10 cellular contexts compared by ENCODE assay signal in genomic region chr15:33309602-33310276, GRCh38. TPM values are rescaled to one million over a fixed set of nuclear protein-coding genes. Genes with fewer than 3 reads are reported as not detected.
A peak's percentile ranks its signal among the peaks of the same experiment; 100 is the strongest.
DNase-seq lines count a peak whose midpoint lies in the region; ATAC-seq and TF ChIP-seq lines count a peak whose summit lies in the region.
"Had no signal": no experiment of that assay in that cellular context is flagged by ENCODE, and none has a peak within 500 bp of the region (broad histone marks: within the 10 kb centered on the region; RNA-seq: fewer than 3 reads in every experiment).

No MANE protein-coding gene starts in this region.

- no peaks in the 10 kb centered on the region for H3K9me3 Mint-ChIP-seq in neural crest cell
- H3K9me3 Mint-ChIP-seq in activated CD4-positive, alpha-beta memory T cell treated with anti-CD3 and anti-CD28 coated beads for 36 hours = no peaks in the 10 kb centered on the region
- H3K9me3 Mint-ChIP-seq: memory B cell had no signal

- H3K4me3 Mint-ChIP-seq in neural crest cell = peak overlapping the region; percentile 81
- no peak overlapping the region for H3K4me3 Mint-ChIP-seq in activated CD4-positive, alpha-beta memory T cell treated with anti-CD3 and anti-CD28 coated beads for 36 hours
- H3K4me3 Mint-ChIP-seq: memory B cell had no signal

- intact Hi-C loops in activated CD4-positive, alpha-beta memory T cell treated with anti-CD3 and anti-CD28 coated beads for 36 hours (cut with micrococcal nuclease) = no loop called here

- H3K27ac Mint-ChIP-seq in neural crest cell (ENCODE audit: unreplicated experiment) = no peak overlapping the region
- H3K27ac Mint-ChIP-seq in activated CD4-positive, alpha-beta memory T cell treated with anti-CD3 and anti-CD28 coated beads for 36 hours = no peak overlapping the region
- H3K27ac Mint-ChIP-seq: memory B cell had no signal

- POLR2A ChIA-PET in activated CD4-positive, alpha-beta memory T cell treated with anti-CD3 and anti-CD28 coated beads for 36 hours (lab: Charles Lee) = no interaction called here

- DNase-seq in GM10266 (ENCODE audit: extremely low spot score) (peak; percentile 58), choroid plexus epithelial cell (ENCODE audit: low read depth) (peak; percentile 5), neural crest cell (ENCODE audit: low read depth, low spot score) (no peak), RKO (ENCODE audit: low spot score) (no peak)
- DNase-seq in activated CD4-positive, alpha-beta T cell treated with anti-CD3 and anti-CD28 coated beads for 48 hours = no peak
- DNase-seq in activated CD4-positive, alpha-beta memory T cell treated with anti-CD3 and anti-CD28 coated beads for 36 hours = no peak
- DNase-seq: activated CD4-positive, alpha-beta T cell treated with anti-CD3 and anti-CD28 coated beads, Interleukin-2, amount 50 U/mL, for 1 hour had no signal

- CTCF ChIA-PET in activated CD4-positive, alpha-beta memory T cell treated with anti-CD3 and anti-CD28 coated beads for 36 hours (lab: Charles Lee) = interaction anchor here (0.6 to 0.9 kb wide), 2 partner anchors 391 to 392 kb away, joined by 3 read pairs; no protein-coding TSS in a partner anchor

- no peak overlapping the region for H3K4me3 ChIP-seq in choroid plexus epithelial cell (ENCODE audit: low read depth, low read length)

- no peak for TF ChIP-seq CTCF in GM10266 (IDR thresholded peaks at IDR 0.05; ENCODE audit: control insufficient read depth, insufficient read depth, low read depth, missing control alignments)
- peak; percentile 33 for TF ChIP-seq CTCF in LNCAP (IDR thresholded peaks at IDR 0.05)
- peak; percentile 24 for TF ChIP-seq CTCF in choroid plexus epithelial cell (conservative IDR thresholded peaks at IDR 0.05; ENCODE audit: low read depth, low read length)
- TF ChIP-seq CTCF in neural crest cell (conservative IDR thresholded peaks at IDR 0.05) = no peak

- H3K27me3 Mint-ChIP-seq in neural crest cell (ENCODE audit: low read depth) = peaks cover 75% of the 10 kb centered on the region
- peaks cover 43% of the 10 kb centered on the region for H3K27me3 Mint-ChIP-seq in activated CD4-positive, alpha-beta memory T cell treated with anti-CD3 and anti-CD28 coated beads for 36 hours

- peaks cover 14% of the 10 kb centered on the region for H3K4me1 Mint-ChIP-seq in neural crest cell
- H3K4me1 Mint-ChIP-seq in activated CD4-positive, alpha-beta memory T cell treated with anti-CD3 and anti-CD28 coated beads for 36 hours (ENCODE audit: low read depth) = peaks cover 3% of the 10 kb centered on the region

- H3K36me3 Mint-ChIP-seq in neural crest cell (ENCODE audit: low read depth) = peaks cover 2% of the 10 kb centered on the region
- H3K36me3 Mint-ChIP-seq in activated CD4-positive, alpha-beta memory T cell treated with anti-CD3 and anti-CD28 coated beads for 36 hours = no peaks in the 10 kb centered on the region
- H3K36me3 Mint-ChIP-seq: memory B cell had no signal

- ATAC-seq in GM18873 (IDR thresholded peaks at IDR 0.05; ENCODE audit: low FRiP score, unreplicated experiment) = no peak

RNA-seq across cellular contexts. Expression of gene RYR3, which starts 1.0 kb away (rescaled TPM):
- 1.5 and 2.2 TPM in 2 replicates for total RNA-seq in neural crest cell
- not detected for total RNA-seq in activated CD4-positive, alpha-beta memory T cell treated with anti-CD3 and anti-CD28 coated beads for 36 hours

Comparison
In these comparisons a context has a peak if more than half of its experiments do, and no peak if none do; other contexts are left out.
1. DNase-seq: peak in GM10266 (single experiment) and choroid plexus epithelial cell (single experiment); none in neural crest cell (single experiment), RKO (single experiment), activated CD4-positive, alpha-beta T cell treated with anti-CD3 and anti-CD28 coated beads for 48 hours (single experiment) and activated CD4-positive, alpha-beta memory T cell treated with anti-CD3 and anti-CD28 coated beads for 36 hours (single experiment).
2. CTCF ChIP-seq: peak in LNCAP (single experiment) and choroid plexus epithelial cell (single experiment); none in GM10266 (single experiment) and neural crest cell (single experiment).